In genomic region chr12:51019927-51020326, GRCh38 we compare ENCODE assay signal across 18 cellular contexts. TPM values are rescaled to one million over a fixed set of nuclear protein-coding genes. Genes with fewer than 3 reads are reported as not detected.
DNase-seq lines count a peak whose midpoint lies in the region; ATAC-seq and TF ChIP-seq lines count a peak whose summit lies in the region.
"Had no signal": no experiment of that assay in that cellular context is flagged by ENCODE, and none has a peak within 500 bp of the region (broad histone marks: within the 10 kb centered on the region; RNA-seq: fewer than 3 reads in every experiment).

No MANE protein-coding gene starts in this region.

- peak overlapping the region in 7 of 11 experiments; percentile 54 to 94 (median 73); a peak in 11 of 22 replicates for H3K4me2 ChIP-seq in BLaER1 treated with 17β-estradiol and CSF1 and Interleukin-3, amounts not matched to agents 10 nM and 100 nM
- H3K4me2 ChIP-seq: A549 had no signal

- peak overlapping the region; percentile 29 for H3K27ac Mint-ChIP-seq in progenitor cell of endocrine pancreas
- H3K27ac Mint-ChIP-seq: B cell had no signal

- H3K9me3 Mint-ChIP-seq in progenitor cell of endocrine pancreas (ENCODE audit: low read depth): no peaks in the 10 kb centered on the region
- H3K9me3 Mint-ChIP-seq: CD4-positive, CD25-positive, alpha-beta regulatory T cell had no signal

- no peak for ATAC-seq in GM21360 (IDR thresholded peaks at IDR 0.05; ENCODE audit: unreplicated experiment)
- ATAC-seq in HG03159 (IDR thresholded peaks at IDR 0.05; ENCODE audit: unreplicated experiment): no peak
- ATAC-seq in left cardiac atrium: no peak
- ATAC-seq: A549, HCT116 had no signal

- peak overlapping the region in 2 of 11 experiments; percentile 31 to 38; a peak in 2 of 22 replicates for H3K9ac ChIP-seq in BLaER1 treated with 17β-estradiol and CSF1 and Interleukin-3, amounts not matched to agents 10 nM and 100 nM

- H3K27me3 Mint-ChIP-seq in progenitor cell of endocrine pancreas: no peaks in the 10 kb centered on the region
- H3K27me3 Mint-ChIP-seq: B cell; CD4-positive, CD25-positive, alpha-beta regulatory T cell had no signal

- DNase-seq in caudate nucleus (lab: John Stamatoyannopoulos, UW) (no peak), progenitor cell of endocrine pancreas (ENCODE audit: low spot score, unreplicated experiment) (no peak), left cardiac atrium (no peak), occipital lobe (lab: John Stamatoyannopoulos, UW) (no peak)
- DNase-seq: CD4-positive, CD25-positive, alpha-beta regulatory T cell; NCI-H1105; NCI-H2029; NCI-H345; NK-92 treated with Interleukin-12 subunit alpha and Interleukin-12 subunit beta, amount 100 ng/mL, for 24 hours; Peyer's patch had no signal

- H3K36me3 ChIP-seq in BLaER1 treated with 17β-estradiol and CSF1 and Interleukin-3, amounts not matched to agents 10 nM and 100 nM: peaks cover 0 to 6% (median 0%) of the 10 kb centered on the region in 11 experiments; a peak in 3 of 22 replicates
- H3K36me3 ChIP-seq in KOPT-K1 (ENCODE audit: insufficient read depth, low read length): no peaks in the 10 kb centered on the region
- H3K36me3 ChIP-seq: Peyer's patch had no signal

- TF ChIP-seq CTCF in progenitor cell of endocrine pancreas (IDR thresholded peaks at IDR 0.05; ENCODE audit: unreplicated experiment): no peak

- peak overlapping the region in 3 of 11 experiments; percentile 10 to 32 (median 20); a peak in 1 of 22 replicates for H3K27ac ChIP-seq in BLaER1 treated with 17β-estradiol and CSF1 and Interleukin-3, amounts not matched to agents 10 nM and 100 nM
- H3K27ac ChIP-seq in KOPT-K1 (ENCODE audit: low read depth, low read length, poor library complexity, severe bottlenecking) (peak overlapping the region; percentile 80), caudate nucleus (ENCODE audit: low read depth, low read length) (peak overlapping the region; percentile 73)
- H3K27ac ChIP-seq: A549, Peyer's patch had no signal

- intact Hi-C loops in left cardiac atrium (cut with DNase I): no loop called here

- no peaks in the 10 kb centered on the region for H3K9me3 ChIP-seq in BLaER1 treated with 17β-estradiol and CSF1 and Interleukin-3, amounts not matched to agents 10 nM and 100 nM (replicated peaks in 1 of 11)
- no peaks in the 10 kb centered on the region for H3K9me3 ChIP-seq in KOPT-K1 (ENCODE audit: insufficient read depth, low read length, poor library complexity, severe bottlenecking)
- H3K9me3 ChIP-seq: A549, Peyer's patch, SJCRH30 had no signal

- no peak overlapping the region for H3K4me3 ChIP-seq in BLaER1 treated with 17β-estradiol and CSF1 and Interleukin-3, amounts not matched to agents 10 nM and 100 nM
- H3K4me3 ChIP-seq: A549, Peyer's patch, SJCRH30 had no signal

- H3K4me1 Mint-ChIP-seq in progenitor cell of endocrine pancreas (ENCODE audit: low read depth): peaks cover 30% of the 10 kb centered on the region

- H3K36me3 Mint-ChIP-seq in progenitor cell of endocrine pancreas (ENCODE audit: insufficient read depth): no peaks in the 10 kb centered on the region
- H3K36me3 Mint-ChIP-seq: CD4-positive, CD25-positive, alpha-beta regulatory T cell had no signal

- no peaks in the 10 kb centered on the region for H3K27me3 ChIP-seq in BLaER1 treated with 17β-estradiol and CSF1 and Interleukin-3, amounts not matched to agents 10 nM and 100 nM
- H3K27me3 ChIP-seq: Peyer's patch, SJCRH30 had no signal

- peaks cover 5 to 51% (median 13%) of the 10 kb centered on the region in 11 experiments; a peak in 13 of 22 replicates for H4K20me1 ChIP-seq in BLaER1 treated with 17β-estradiol and CSF1 and Interleukin-3, amounts not matched to agents 10 nM and 100 nM

- H3K4me1 ChIP-seq in BLaER1 treated with 17β-estradiol and CSF1 and Interleukin-3, amounts not matched to agents 10 nM and 100 nM: peaks cover 30 to 76% (median 43%) of the 10 kb centered on the region in 10 experiments

- H3K4me3 Mint-ChIP-seq in progenitor cell of endocrine pancreas (ENCODE audit: low read depth): no peak overlapping the region
- H3K4me3 Mint-ChIP-seq: B cell had no signal

RNA-seq across cellular contexts. Expression of gene SLC11A2, which starts 6.3 kb away (rescaled TPM):
- total RNA-seq in progenitor cell of endocrine pancreas (73.8 and 76.8 TPM in 2 replicates), left cardiac atrium (10 to 100 TPM; 47.7 to 56.9 TPM), occipital lobe (96.7 TPM)

RNA-seq across cellular contexts. Expression of gene LETMD1, which starts 28.2 kb away (rescaled TPM):
- total RNA-seq in progenitor cell of endocrine pancreas (58.0 and 66.4 TPM in 2 replicates), left cardiac atrium (10 to 100 TPM; 23.7 to 26.7 TPM), occipital lobe (56.8 TPM)
